ENCODE assay signal across 8 cellular contexts in the genomic region with DNA sequence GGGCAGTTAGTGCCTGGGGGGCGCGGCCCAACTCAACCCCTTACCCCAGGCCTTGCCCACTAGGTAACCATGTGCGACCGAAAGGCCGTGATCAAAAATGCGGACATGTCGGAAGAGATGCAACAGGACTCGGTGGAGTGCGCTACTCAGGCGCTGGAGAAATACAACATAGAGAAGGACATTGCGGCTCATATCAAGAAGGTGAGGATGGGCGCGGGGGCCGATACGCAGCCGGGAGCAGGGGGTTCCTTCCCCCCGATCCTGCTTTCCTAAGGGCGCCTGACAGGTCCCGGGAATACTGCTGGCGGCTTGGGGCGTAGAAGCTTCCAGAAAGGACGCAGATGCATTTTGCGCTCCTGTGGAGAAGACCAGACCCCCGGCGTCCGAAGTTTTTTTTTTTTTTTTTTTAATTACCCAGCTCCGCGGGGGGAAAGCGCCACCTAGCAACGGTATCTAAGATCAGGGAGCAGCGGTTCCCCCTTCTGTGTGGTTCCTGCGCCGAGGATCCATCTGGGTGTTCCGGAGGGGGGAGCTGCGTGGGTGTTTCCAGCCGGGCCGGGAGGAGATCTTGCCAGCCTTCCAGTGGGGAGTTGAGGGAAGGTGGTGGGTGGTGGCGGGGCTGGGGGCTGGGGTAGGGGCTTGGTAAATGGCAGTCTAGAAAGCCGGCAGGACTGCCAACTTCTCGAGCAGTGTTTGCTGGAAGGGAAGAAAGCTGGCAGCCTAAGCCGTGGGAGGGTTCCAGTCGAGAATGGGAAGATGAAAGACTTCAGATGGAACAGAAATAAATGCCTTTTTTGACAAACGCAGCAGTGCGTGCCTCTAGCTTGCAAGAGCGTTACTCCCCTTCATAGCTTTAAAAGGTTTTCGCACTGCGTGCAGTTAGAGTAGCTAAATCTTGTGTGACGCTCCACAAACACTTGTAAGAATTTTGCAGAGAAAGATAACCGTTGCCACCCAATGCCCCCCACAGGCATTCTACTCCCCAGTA. TPM values are rescaled to one million over a fixed set of nuclear protein-coding genes. Genes with fewer than 3 reads are reported as not detected.
DNase-seq lines count a peak whose midpoint lies in the region; ATAC-seq and TF ChIP-seq lines count a peak whose summit lies in the region.

No MANE protein-coding gene starts in this region.

- H3K9me3 ChIP-seq in colonic mucosa (no peaks in the 10 kb centered on the region), left lung (no peaks in the 10 kb centered on the region)

- ATAC-seq in GM21619 (IDR thresholded peaks at IDR 0.05; ENCODE audit: unreplicated experiment) (peak; percentile 21), left lung (peak; percentile 75)
- ATAC-seq in activated CD4-positive, alpha-beta T cell treated with anti-CD3 and anti-CD28 coated beads for 36 hours = peak; percentile 20

- no peaks in the 10 kb centered on the region for H3K9me3 Mint-ChIP-seq in activated CD4-positive, alpha-beta T cell treated with anti-CD3 and anti-CD28 coated beads for 36 hours (ENCODE audit: low read depth)

- intact Hi-C loops in activated CD4-positive, alpha-beta T cell treated with anti-CD3 and anti-CD28 coated beads for 36 hours (cut with DNase I, micrococcal nuclease) = loop anchor here (1.0 to 2.0 kb wide), 10 partner anchors 27 to 295 kb away; partner anchors contain the start of genes COQ5 (in 2 of the 2), COX6A1 (in 1 of the 2), GATC (in 1 of the 2) and MLEC (in 1 of the 2)
- intact Hi-C loops in colonic mucosa (cut with DNase I) (no loop called here), left lung (cut with DNase I) (no loop called here)

- H3K27me3 ChIP-seq in colonic mucosa (no peaks in the 10 kb centered on the region), left lung (no peaks in the 10 kb centered on the region)

- POLR2A ChIA-PET in activated CD4-positive, alpha-beta T cell treated with anti-CD3 and anti-CD28 coated beads for 36 hours (lab: Charles Lee) = interaction anchor here (0.6 to 1.6 kb wide), 10 partner anchors 8 to 268 kb away, joined by 3 to 16 read pairs (median 3); partner anchors contain the start of genes COQ5, RNU4-1 and RNU4-2

- TF ChIP-seq CTCF in colonic mucosa (IDR thresholded peaks at IDR 0.05) = no peak
- no peak for TF ChIP-seq CTCF in left lung (IDR thresholded peaks at IDR 0.05)

- peak overlapping the region; percentile 91 for H3K4me3 Mint-ChIP-seq in activated CD4-positive, alpha-beta T cell treated with anti-CD3 and anti-CD28 coated beads for 36 hours

- H3K4me3 ChIP-seq in colonic mucosa = peak overlapping the region; percentile 94
- peak overlapping the region; percentile 95 to 99 for H3K4me3 ChIP-seq in left lung

- DNase-seq in D341Med (ENCODE audit: low spot score) (peak; percentile 80), NAMALWA (ENCODE audit: low spot score) (peak; percentile 69), colonic mucosa (peak; percentile 73), left lung (peak; percentile 78 to 85), amniotic stem cell (lab: John Stamatoyannopoulos, UW) (no peak)
- DNase-seq in activated CD4-positive, alpha-beta T cell treated with anti-CD3 and anti-CD28 coated beads for 36 hours = peak; percentile 65
- DNase-seq in stimulated activated CD4-positive, alpha-beta T cell treated with anti-CD3 and anti-CD28 coated beads, Interleukin-2, amount 100 ng/mL, for 24 hours = peak; percentile 53 to 55

- peaks cover 32% of the 10 kb centered on the region for H3K4me1 Mint-ChIP-seq in activated CD4-positive, alpha-beta T cell treated with anti-CD3 and anti-CD28 coated beads for 36 hours

- no peaks in the 10 kb centered on the region for H3K4me1 ChIP-seq in colonic mucosa
- H3K4me1 ChIP-seq in left lung = peaks cover 11 to 28% of the 10 kb centered on the region in 2 donors

- H3K9ac ChIP-seq in colonic mucosa (ENCODE audit: low read depth in 2 of 2, low read length in 2 of 2) = peak overlapping the region; percentile 84 to 86

- H3K27ac ChIP-seq in colonic mucosa (peak overlapping the region; percentile 89), left lung (peak overlapping the region; percentile 83 to 90)

- H3K36me3 Mint-ChIP-seq in activated CD4-positive, alpha-beta T cell treated with anti-CD3 and anti-CD28 coated beads for 36 hours (ENCODE audit: low read depth) = peaks cover 28% of the 10 kb centered on the region

- H3K36me3 ChIP-seq in colonic mucosa (no peaks in the 10 kb centered on the region), left lung (peaks cover 0 to 30% of the 10 kb centered on the region in 2 donors)

- H3K27ac Mint-ChIP-seq in activated CD4-positive, alpha-beta T cell treated with anti-CD3 and anti-CD28 coated beads for 36 hours = peak overlapping the region; percentile 75

- CTCF ChIA-PET in activated CD4-positive, alpha-beta T cell treated with anti-CD3 and anti-CD28 coated beads for 36 hours (lab: Charles Lee) = interaction anchor here (0.7 to 2.3 kb wide), 15 partner anchors 8 to 269 kb away, joined by 3 to 7 read pairs (median 4); partner anchors contain the start of genes GATC, SIRT4 and TRIAP1

- no peaks in the 10 kb centered on the region for H3K27me3 Mint-ChIP-seq in activated CD4-positive, alpha-beta T cell treated with anti-CD3 and anti-CD28 coated beads for 36 hours

RNA-seq across cellular contexts. Expression of gene DYNLL1, which starts 0.7 kb away (rescaled TPM):
- total RNA-seq in activated CD4-positive, alpha-beta T cell treated with anti-CD3 and anti-CD28 coated beads for 36 hours = 100 to 1,000 TPM; 166 to 169 TPM
- total RNA-seq in colonic mucosa (100 to 1,000 TPM; 359 to 463 TPM), left lung (100 to 1,000 TPM; 342 to 352 TPM)

RNA-seq across cellular contexts. Expression of gene SRSF9, which starts 27.1 kb away (rescaled TPM):
- total RNA-seq in activated CD4-positive, alpha-beta T cell treated with anti-CD3 and anti-CD28 coated beads for 36 hours = 100 to 1,000 TPM; 140 to 209 TPM
- total RNA-seq in colonic mucosa = 100 to 1,000 TPM; 169 to 216 TPM
- total RNA-seq in left lung = 100 to 1,000 TPM; 120 to 136 TPM

RNA-seq across cellular contexts. Expression of gene COQ5, which starts 32.3 kb away (rescaled TPM):
- total RNA-seq in activated CD4-positive, alpha-beta T cell treated with anti-CD3 and anti-CD28 coated beads for 36 hours = 10 to 100 TPM; 31.3 to 32.6 TPM
- total RNA-seq in colonic mucosa (10 to 100 TPM; 35.8 to 46.6 TPM), left lung (10 to 100 TPM; 23.1 to 27.9 TPM)

RNA-seq across cellular contexts. Expression of gene RNF10, which starts 37.5 kb away (rescaled TPM):
- total RNA-seq in activated CD4-positive, alpha-beta T cell treated with anti-CD3 and anti-CD28 coated beads for 36 hours = 100 to 1,000 TPM; 177 to 184 TPM
- total RNA-seq in colonic mucosa = 100 to 1,000 TPM; 199 to 226 TPM
- 100 to 1,000 TPM; 208 to 218 TPM for total RNA-seq in left lung

RNA-seq across cellular contexts. Expression of gene GATC, which starts 50.4 kb away (rescaled TPM):
- total RNA-seq in activated CD4-positive, alpha-beta T cell treated with anti-CD3 and anti-CD28 coated beads for 36 hours = 10 to 100 TPM; 26.3 to 36.3 TPM
- total RNA-seq in colonic mucosa (10 to 100 TPM; 34.1 to 43.3 TPM), left lung (10 to 100 TPM; 30.1 TPM)

Comparison
In these comparisons a context has a peak if more than half of its experiments do, and no peak if none do; other contexts are left out.
1. ATAC-seq: peak in every context shown above with its lines; median percentile 75 in left lung; 21 in GM21619; 20 in activated CD4-positive, alpha-beta T cell treated with anti-CD3 and anti-CD28 coated beads for 36 hours.
2. intact Hi-C loops: an anchor here in activated CD4-positive, alpha-beta T cell treated with anti-CD3 and anti-CD28 coated beads for 36 hours (1.0 to 2.0 kb wide); none called in colonic mucosa and left lung.